8 cellular contexts compared by ENCODE assay signal in genomic region chr11:17276236-17277023, GRCh38. TPM values are rescaled to one million over a fixed set of nuclear protein-coding genes. Genes with fewer than 3 reads are reported as not detected.
A peak's percentile ranks its signal among the peaks of the same experiment; 100 is the strongest.
DNase-seq lines count a peak whose midpoint lies in the region; ATAC-seq and TF ChIP-seq lines count a peak whose summit lies in the region.

TSS of gene NUCB2 (plus strand) at chr11:17276739. CDS start at chr11:17295324, 18,585 bp downstream.

- no peak for TF ChIP-seq CTCF in CD8-positive, alpha-beta T cell (IDR thresholded peaks at IDR 0.05)
- TF ChIP-seq CTCF in lower lobe of right lung (IDR thresholded peaks at IDR 0.05): no peak

- H3K27ac Mint-ChIP-seq in CD8-positive, alpha-beta T cell: peak within 1 kb of the TSS; percentile 91

- no peaks in the 10 kb centered on the region for H3K9me3 Mint-ChIP-seq in CD8-positive, alpha-beta T cell

- peak within 1 kb of the TSS; percentile 84 for H3K4me3 Mint-ChIP-seq in CD8-positive, alpha-beta T cell

- no peaks in the 10 kb centered on the region for H3K27me3 ChIP-seq in CD8-positive, alpha-beta T cell (ENCODE audit: insufficient read depth, low read length)
- H3K27me3 ChIP-seq in lower lobe of right lung (ENCODE audit: low read depth): no peaks in the 10 kb centered on the region

- peak within 1 kb of the TSS; percentile 79 for H3K27ac ChIP-seq in CD8-positive, alpha-beta T cell (ENCODE audit: low read depth, low read length)
- H3K27ac ChIP-seq in lower lobe of right lung: peak within 1 kb of the TSS; percentile 90

- H3K36me3 Mint-ChIP-seq in CD8-positive, alpha-beta T cell: peaks cover 10% of the 10 kb centered on the region

- peaks cover 37% of the 10 kb centered on the region for H3K4me1 ChIP-seq in CD8-positive, alpha-beta T cell (ENCODE audit: insufficient read depth, low read length)
- H3K4me1 ChIP-seq in lower lobe of right lung: peaks cover 18% of the 10 kb centered on the region

- H3K4me1 Mint-ChIP-seq in CD8-positive, alpha-beta T cell (ENCODE audit: low read depth): peaks cover 39% of the 10 kb centered on the region

- no peaks in the 10 kb centered on the region for H3K27me3 Mint-ChIP-seq in CD8-positive, alpha-beta T cell (ENCODE audit: low read depth)

- peak within 1 kb of the TSS; percentile 83 for H3K4me3 ChIP-seq in CD8-positive, alpha-beta T cell (ENCODE audit: low read depth, low read length)
- H3K4me3 ChIP-seq in lower lobe of right lung: peak within 1 kb of the TSS; percentile 97

- H3K9me3 ChIP-seq in CD8-positive, alpha-beta T cell (ENCODE audit: low read length): no peaks in the 10 kb centered on the region
- no peaks in the 10 kb centered on the region for H3K9me3 ChIP-seq in lower lobe of right lung

- peak; percentile 89 to 98 (median 96) for DNase-seq in CD8-positive, alpha-beta T cell
- DNase-seq in HS-27A (ENCODE audit: low read depth) (peak; percentile 84), NK-92 (lab: John Stamatoyannopoulos, UW; ENCODE audit: unreplicated experiment) (peak; percentile 78), lower lobe of right lung (peak; percentile 98)
- DNase-seq in activated CD8-positive, alpha-beta memory T cell treated with anti-CD3 and anti-CD28 coated beads for 1 hour (ENCODE audit: extremely low read depth in 1 of 2, low read depth in 1 of 2): peak; percentile 92 to 94
- peak; percentile 96 for DNase-seq in effector CD4-positive, alpha-beta T cell
- peak; percentile 92 to 95 (median 94) for DNase-seq in stimulated activated CD4-positive, alpha-beta T cell treated with anti-CD3 and anti-CD28 coated beads, TNF-alpha, amount 100 ng/mL, for 24 hours (ENCODE audit: low read depth in 3 of 3)

- no peaks in the 10 kb centered on the region for H3K36me3 ChIP-seq in CD8-positive, alpha-beta T cell (ENCODE audit: insufficient read depth, low read length)
- no peaks in the 10 kb centered on the region for H3K36me3 ChIP-seq in lower lobe of right lung

- POLR2A ChIA-PET in CD8-positive, alpha-beta T cell (lab: Charles Lee): interaction anchor here (0.6 to 3.8 kb wide), 13 partner anchors 9 to 113 kb away, joined by 3 to 35 read pairs (median 5); partner anchors contain the start of gene PIK3C2A

- peak; percentile 90 for ATAC-seq in CD8-positive, alpha-beta T cell
- ATAC-seq in GM19467 (IDR thresholded peaks at IDR 0.05; ENCODE audit: unreplicated experiment) (peak; percentile 98), lower lobe of right lung (peak; percentile 99 to 100)

- CTCF ChIA-PET in CD8-positive, alpha-beta T cell (lab: Charles Lee): interaction anchor here (0.7 to 1.9 kb wide), 6 partner anchors 9 to 108 kb away, joined by 3 to 17 read pairs (median 4); no protein-coding TSS in a partner anchor

- intact Hi-C loops in CD8-positive, alpha-beta T cell (cut with DNase I, micrococcal nuclease): loop anchor here (1.0 to 5.0 kb wide), 13 partner anchors 9 to 736 kb away; partner anchors contain the start of genes C11orf58 (in 2 of the 2), RPS13 (in 2 of the 2), NCR3LG1 (in 1 of the 2) and PIK3C2A (in 1 of the 2)
- intact Hi-C loops in lower lobe of right lung (cut with DNase I): no loop called here

RNA-seq across cellular contexts. Expression of gene NUCB2, which starts in this region (rescaled TPM):
- 100 to 1,000 TPM; 105 TPM for total RNA-seq in CD8-positive, alpha-beta T cell
- 82.7 TPM for total RNA-seq in lower lobe of right lung

Comparison
In these comparisons a context has a peak if more than half of its experiments do, and no peak if none do; other contexts are left out.
1. Peak in every context shown above with its lines: DNase-seq, ATAC-seq, H3K4me3 ChIP-seq and H3K27ac ChIP-seq.